Comparison of ENCODE assay signal across 1 cellular context in the genomic region with DNA sequence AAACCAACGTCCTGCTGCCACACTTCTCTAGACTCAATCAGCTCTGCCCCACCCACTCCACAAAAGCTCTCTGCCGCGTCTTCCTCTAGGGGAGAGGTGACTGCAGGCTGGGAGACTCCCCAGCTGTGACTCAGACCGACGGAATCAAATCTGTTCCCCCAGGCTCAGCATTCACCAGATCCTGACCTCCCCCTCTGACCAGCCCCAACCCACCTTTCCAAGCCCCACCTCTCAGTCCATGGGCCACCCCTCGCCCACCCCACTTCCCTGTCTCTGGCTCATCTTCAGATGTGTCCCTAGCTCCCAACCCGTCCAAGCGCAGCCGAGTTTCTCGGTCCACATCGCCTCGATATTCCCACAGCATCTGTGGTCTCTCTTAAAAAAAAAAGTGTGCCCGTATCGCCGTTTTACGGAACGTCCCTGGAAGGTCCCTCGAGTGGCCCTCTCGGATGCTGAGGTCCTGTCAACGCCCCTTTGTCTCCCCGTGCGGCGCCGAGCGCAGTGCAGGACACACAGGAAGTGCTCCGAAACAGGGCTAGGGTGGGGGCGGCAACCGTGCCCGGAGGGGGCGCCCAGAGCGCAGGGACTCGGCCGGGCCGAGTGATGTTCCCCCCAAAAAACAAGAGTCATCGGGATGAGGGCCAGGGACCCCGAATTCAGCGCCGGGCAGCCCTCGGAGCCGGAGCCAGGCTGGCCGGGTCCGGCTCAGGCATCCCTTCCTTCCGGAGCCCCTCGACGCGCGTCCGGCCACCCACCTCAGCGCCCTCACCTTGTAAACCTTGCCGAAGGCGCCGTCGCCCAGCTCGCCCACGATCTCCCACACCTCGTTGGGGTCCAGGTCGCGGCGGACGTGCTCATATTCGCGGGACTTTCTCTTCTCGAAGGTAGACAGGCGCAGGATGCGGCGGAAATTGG.
A peak's percentile ranks its signal among the peaks of the same experiment; 100 is the strongest.
TF ChIP-seq lines count a peak whose summit lies in the region.

No MANE protein-coding gene starts in this region.

TF ChIP-seq in HepG2, 621 proteins besides CTCF, POLR2A, EP300 and RAD21 (continued from another document):
- TF ChIP-seq, protein P1, sequence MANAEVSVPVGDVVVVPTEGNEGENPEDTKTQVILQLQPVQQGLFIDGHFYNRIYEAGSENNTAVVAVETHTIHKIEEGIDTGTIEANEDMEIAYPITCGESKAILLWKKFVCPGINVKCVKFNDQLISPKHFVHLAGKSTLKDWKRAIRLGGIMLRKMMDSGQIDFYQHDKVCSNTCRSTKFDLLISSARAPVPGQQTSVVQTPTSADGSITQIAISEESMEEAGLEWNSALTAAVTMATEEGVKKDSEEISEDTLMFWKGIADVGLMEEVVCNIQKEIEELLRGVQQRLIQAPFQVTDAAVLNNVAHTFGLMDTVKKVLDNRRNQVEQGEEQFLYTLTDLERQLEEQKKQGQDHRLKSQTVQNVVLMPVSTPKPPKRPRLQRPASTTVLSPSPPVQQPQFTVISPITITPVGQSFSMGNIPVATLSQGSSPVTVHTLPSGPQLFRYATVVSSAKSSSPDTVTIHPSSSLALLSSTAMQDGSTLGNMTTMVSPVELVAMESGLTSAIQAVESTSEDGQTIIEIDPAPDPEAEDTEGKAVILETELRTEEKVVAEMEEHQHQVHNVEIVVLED (CRISPR knock-in tag; IDR thresholded peaks at IDR 0.05; ENCODE audit: borderline replicate concordance): no peak
- TF ChIP-seq EEA1 (CRISPR knock-in tag; IDR thresholded peaks at IDR 0.05; ENCODE audit: borderline replicate concordance) (peak; percentile 61; the same call in 1 of the 2 replicates), HMGA1 (CRISPR knock-in tag; conservative IDR thresholded peaks at IDR 0.05) (no peak), AGO1 (IDR thresholded peaks at IDR 0.05; ENCODE audit: low read depth, low read length, poor library complexity, severe bottlenecking) (peak; percentile 15), SOX6 (IDR thresholded peaks at IDR 0.05) (no peak), SOX6 (CRISPR knock-in tag; IDR thresholded peaks at IDR 0.05) (peak; percentile 56), ZNF484 (CRISPR knock-in tag; IDR thresholded peaks at IDR 0.05; ENCODE audit: borderline replicate concordance, low read depth) (0 out of 2 replicates have a peak, but pooled peaks have one; percentile 44), ZNF605 (CRISPR knock-in tag; IDR thresholded peaks at IDR 0.05) (peak; percentile 41; the same call in 1 of the 2 replicates), RXRB (CRISPR knock-in tag; IDR thresholded peaks at IDR 0.05; ENCODE audit: borderline replicate concordance) (peak; percentile 20; the same call in 1 of the 2 replicates), HNRNPLL (IDR thresholded peaks at IDR 0.05; ENCODE audit: low read depth, low read length, poor library complexity, severe bottlenecking) (peak; percentile 18), ZNF776 (CRISPR knock-in tag; IDR thresholded peaks at IDR 0.05) (peak; percentile 22; the same call in 1 of the 2 replicates), FOXK2 (IDR thresholded peaks at IDR 0.05) (no peak), ELF1 (CRISPR knock-in tag; IDR thresholded peaks at IDR 0.05) (0 out of 2 replicates have a peak, but pooled peaks have one; percentile 56), ZNF333 (CRISPR knock-in tag; IDR thresholded peaks at IDR 0.05; ENCODE audit: borderline replicate concordance) (peak; percentile 77; the same call in 1 of the 2 replicates), ZNF337 (CRISPR knock-in tag; IDR thresholded peaks at IDR 0.05; ENCODE audit: borderline replicate concordance, low read depth) (0 out of 2 replicates have a peak, but pooled peaks have one; percentile 48), HNRNPL (IDR thresholded peaks at IDR 0.05; ENCODE audit: low read depth, low read length) (peak; percentile 59; the same call in 1 of the 2 replicates), SNAI1 (CRISPR knock-in tag; IDR thresholded peaks at IDR 0.05; ENCODE audit: borderline replicate concordance) (peak; percentile 80; the same call in 1 of the 2 replicates), CAMTA2 (CRISPR knock-in tag; IDR thresholded peaks at IDR 0.05; ENCODE audit: borderline replicate concordance) (0 out of 2 replicates have a peak, but pooled peaks have one; percentile 45), REL (CRISPR knock-in tag; conservative IDR thresholded peaks at IDR 0.05) (0 out of 2 replicates have a peak, but pooled peaks have one; percentile 59), SMAD1 (CRISPR knock-in tag; IDR thresholded peaks at IDR 0.05; ENCODE audit: borderline replicate concordance, low read depth) (0 out of 2 replicates have a peak, but pooled peaks have one; percentile 62)
- TF ChIP-seq, protein P2, sequence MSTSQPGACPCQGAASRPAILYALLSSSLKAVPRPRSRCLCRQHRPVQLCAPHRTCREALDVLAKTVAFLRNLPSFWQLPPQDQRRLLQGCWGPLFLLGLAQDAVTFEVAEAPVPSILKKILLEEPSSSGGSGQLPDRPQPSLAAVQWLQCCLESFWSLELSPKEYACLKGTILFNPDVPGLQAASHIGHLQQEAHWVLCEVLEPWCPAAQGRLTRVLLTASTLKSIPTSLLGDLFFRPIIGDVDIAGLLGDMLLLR (CRISPR knock-in tag; IDR thresholded peaks at IDR 0.05): peak; percentile 54; the same call in 1 of the 2 replicates
- TF ChIP-seq, protein P3, sequence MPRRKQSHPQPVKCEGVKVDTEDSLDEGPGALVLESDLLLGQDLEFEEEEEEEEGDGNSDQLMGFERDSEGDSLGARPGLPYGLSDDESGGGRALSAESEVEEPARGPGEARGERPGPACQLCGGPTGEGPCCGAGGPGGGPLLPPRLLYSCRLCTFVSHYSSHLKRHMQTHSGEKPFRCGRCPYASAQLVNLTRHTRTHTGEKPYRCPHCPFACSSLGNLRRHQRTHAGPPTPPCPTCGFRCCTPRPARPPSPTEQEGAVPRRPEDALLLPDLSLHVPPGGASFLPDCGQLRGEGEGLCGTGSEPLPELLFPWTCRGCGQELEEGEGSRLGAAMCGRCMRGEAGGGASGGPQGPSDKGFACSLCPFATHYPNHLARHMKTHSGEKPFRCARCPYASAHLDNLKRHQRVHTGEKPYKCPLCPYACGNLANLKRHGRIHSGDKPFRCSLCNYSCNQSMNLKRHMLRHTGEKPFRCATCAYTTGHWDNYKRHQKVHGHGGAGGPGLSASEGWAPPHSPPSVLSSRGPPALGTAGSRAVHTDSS (CRISPR knock-in tag; conservative IDR thresholded peaks at IDR 0.05): no peak
- TF ChIP-seq, protein P4, sequence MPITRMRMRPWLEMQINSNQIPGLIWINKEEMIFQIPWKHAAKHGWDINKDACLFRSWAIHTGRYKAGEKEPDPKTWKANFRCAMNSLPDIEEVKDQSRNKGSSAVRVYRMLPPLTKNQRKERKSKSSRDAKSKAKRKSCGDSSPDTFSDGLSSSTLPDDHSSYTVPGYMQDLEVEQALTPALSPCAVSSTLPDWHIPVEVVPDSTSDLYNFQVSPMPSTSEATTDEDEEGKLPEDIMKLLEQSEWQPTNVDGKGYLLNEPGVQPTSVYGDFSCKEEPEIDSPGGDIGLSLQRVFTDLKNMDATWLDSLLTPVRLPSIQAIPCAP (CRISPR knock-in tag; IDR thresholded peaks at IDR 0.05; ENCODE audit: low read depth): 0 out of 2 replicates have a peak, but pooled peaks have one; percentile 24
- TF ChIP-seq, protein P5, sequence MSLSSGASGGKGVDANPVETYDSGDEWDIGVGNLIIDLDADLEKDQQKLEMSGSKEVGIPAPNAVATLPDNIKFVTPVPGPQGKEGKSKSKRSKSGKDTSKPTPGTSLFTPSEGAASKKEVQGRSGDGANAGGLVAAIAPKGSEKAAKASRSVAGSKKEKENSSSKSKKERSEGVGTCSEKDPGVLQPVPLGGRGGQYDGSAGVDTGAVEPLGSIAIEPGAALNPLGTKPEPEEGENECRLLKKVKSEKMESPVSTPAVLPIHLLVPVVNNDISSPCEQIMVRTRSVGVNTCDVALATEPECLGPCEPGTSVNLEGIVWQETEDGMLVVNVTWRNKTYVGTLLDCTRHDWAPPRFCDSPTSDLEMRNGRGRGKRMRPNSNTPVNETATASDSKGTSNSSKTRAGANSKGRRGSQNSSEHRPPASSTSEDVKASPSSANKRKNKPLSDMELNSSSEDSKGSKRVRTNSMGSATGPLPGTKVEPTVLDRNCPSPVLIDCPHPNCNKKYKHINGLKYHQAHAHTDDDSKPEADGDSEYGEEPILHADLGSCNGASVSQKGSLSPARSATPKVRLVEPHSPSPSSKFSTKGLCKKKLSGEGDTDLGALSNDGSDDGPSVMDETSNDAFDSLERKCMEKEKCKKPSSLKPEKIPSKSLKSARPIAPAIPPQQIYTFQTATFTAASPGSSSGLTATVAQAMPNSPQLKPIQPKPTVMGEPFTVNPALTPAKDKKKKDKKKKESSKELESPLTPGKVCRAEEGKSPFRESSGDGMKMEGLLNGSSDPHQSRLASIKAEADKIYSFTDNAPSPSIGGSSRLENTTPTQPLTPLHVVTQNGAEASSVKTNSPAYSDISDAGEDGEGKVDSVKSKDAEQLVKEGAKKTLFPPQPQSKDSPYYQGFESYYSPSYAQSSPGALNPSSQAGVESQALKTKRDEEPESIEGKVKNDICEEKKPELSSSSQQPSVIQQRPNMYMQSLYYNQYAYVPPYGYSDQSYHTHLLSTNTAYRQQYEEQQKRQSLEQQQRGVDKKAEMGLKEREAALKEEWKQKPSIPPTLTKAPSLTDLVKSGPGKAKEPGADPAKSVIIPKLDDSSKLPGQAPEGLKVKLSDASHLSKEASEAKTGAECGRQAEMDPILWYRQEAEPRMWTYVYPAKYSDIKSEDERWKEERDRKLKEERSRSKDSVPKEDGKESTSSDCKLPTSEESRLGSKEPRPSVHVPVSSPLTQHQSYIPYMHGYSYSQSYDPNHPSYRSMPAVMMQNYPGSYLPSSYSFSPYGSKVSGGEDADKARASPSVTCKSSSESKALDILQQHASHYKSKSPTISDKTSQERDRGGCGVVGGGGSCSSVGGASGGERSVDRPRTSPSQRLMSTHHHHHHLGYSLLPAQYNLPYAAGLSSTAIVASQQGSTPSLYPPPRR (CRISPR knock-in tag; IDR thresholded peaks at IDR 0.05; ENCODE audit: borderline replicate concordance): peak; percentile 45; the same call in 1 of the 2 replicates
- TF ChIP-seq, protein P6, sequence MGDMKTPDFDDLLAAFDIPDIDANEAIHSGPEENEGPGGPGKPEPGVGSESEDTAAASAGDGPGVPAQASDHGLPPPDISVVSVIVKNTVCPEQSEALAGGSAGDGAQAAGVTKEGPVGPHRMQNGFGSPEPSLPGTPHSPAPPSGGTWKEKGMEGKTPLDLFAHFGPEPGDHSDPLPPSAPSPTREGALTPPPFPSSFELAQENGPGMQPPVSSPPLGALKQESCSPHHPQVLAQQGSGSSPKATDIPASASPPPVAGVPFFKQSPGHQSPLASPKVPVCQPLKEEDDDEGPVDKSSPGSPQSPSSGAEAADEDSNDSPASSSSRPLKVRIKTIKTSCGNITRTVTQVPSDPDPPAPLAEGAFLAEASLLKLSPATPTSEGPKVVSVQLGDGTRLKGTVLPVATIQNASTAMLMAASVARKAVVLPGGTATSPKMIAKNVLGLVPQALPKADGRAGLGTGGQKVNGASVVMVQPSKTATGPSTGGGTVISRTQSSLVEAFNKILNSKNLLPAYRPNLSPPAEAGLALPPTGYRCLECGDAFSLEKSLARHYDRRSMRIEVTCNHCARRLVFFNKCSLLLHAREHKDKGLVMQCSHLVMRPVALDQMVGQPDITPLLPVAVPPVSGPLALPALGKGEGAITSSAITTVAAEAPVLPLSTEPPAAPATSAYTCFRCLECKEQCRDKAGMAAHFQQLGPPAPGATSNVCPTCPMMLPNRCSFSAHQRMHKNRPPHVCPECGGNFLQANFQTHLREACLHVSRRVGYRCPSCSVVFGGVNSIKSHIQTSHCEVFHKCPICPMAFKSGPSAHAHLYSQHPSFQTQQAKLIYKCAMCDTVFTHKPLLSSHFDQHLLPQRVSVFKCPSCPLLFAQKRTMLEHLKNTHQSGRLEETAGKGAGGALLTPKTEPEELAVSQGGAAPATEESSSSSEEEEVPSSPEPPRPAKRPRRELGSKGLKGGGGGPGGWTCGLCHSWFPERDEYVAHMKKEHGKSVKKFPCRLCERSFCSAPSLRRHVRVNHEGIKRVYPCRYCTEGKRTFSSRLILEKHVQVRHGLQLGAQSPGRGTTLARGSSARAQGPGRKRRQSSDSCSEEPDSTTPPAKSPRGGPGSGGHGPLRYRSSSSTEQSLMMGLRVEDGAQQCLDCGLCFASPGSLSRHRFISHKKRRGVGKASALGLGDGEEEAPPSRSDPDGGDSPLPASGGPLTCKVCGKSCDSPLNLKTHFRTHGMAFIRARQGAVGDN (CRISPR knock-in tag; IDR thresholded peaks at IDR 0.05): peak; percentile 85
- TF ChIP-seq, protein P7, sequence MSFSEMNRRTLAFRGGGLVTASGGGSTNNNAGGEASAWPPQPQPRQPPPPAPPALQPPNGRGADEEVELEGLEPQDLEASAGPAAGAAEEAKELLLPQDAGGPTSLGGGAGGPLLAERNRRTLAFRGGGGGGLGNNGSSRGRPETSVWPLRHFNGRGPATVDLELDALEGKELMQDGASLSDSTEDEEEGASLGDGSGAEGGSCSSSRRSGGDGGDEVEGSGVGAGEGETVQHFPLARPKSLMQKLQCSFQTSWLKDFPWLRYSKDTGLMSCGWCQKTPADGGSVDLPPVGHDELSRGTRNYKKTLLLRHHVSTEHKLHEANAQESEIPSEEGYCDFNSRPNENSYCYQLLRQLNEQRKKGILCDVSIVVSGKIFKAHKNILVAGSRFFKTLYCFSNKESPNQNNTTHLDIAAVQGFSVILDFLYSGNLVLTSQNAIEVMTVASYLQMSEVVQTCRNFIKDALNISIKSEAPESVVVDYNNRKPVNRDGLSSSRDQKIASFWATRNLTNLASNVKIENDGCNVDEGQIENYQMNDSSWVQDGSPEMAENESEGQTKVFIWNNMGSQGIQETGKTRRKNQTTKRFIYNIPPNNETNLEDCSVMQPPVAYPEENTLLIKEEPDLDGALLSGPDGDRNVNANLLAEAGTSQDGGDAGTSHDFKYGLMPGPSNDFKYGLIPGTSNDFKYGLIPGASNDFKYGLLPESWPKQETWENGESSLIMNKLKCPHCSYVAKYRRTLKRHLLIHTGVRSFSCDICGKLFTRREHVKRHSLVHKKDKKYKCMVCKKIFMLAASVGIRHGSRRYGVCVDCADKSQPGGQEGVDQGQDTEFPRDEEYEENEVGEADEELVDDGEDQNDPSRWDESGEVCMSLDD (CRISPR knock-in tag; IDR thresholded peaks at IDR 0.05; ENCODE audit: borderline replicate concordance): peak; percentile 52; the same call in 1 of the 2 replicates
